In genomic region chr15:92409006-92409405, GRCh38 we compare ENCODE assay signal across 22 cellular contexts. TPM values are rescaled to one million over a fixed set of nuclear protein-coding genes. Genes with fewer than 3 reads are reported as not detected.
"Had no signal": no experiment of that assay in that cellular context is flagged by ENCODE, and none has a peak within 500 bp of the region (broad histone marks: within the 10 kb centered on the region; RNA-seq: fewer than 3 reads in every experiment).

No MANE protein-coding gene starts in this region.

- DNase-seq: effector CD4-positive, alpha-beta T cell; foreskin melanocyte; heart left ventricle; hippocampal formation; left colon; left ventricle myocardium superior; mesenchymal stem cell; mucosa of descending colon; naive thymus-derived CD8-positive, alpha-beta T cell; nucleus accumbens; ovary; right cardiac atrium; stimulated activated CD4-positive, alpha-beta T cell treated with anti-CD3 and anti-CD28 coated beads, Interleukin-2, amount 100 ng/mL, for 48 hours; stimulated activated naive CD4-positive, alpha-beta T cell treated with Interleukin-2 at 50 U/mL for 16 hours; thyroid gland; upper lobe of left lung; uterus had no signal

- H3K4me2 ChIP-seq: smooth muscle cell had no signal

- H3K36me3 Mint-ChIP-seq: naive thymus-derived CD8-positive, alpha-beta T cell had no signal

- H3K27ac ChIP-seq: coronary artery, heart left ventricle, ovary, suprapubic skin, thyroid gland, upper lobe of left lung, uterus had no signal

- ATAC-seq: heart left ventricle; left colon; left ventricle myocardium superior; mucosa of descending colon; naive thymus-derived CD8-positive, alpha-beta T cell; right cardiac atrium had no signal

- H3K27me3 ChIP-seq: ovary, thyroid gland, upper lobe of left lung, uterus had no signal

- H3K9me3 ChIP-seq: heart left ventricle, mucosa of descending colon, ovary, suprapubic skin, thyroid gland, upper lobe of left lung, uterus had no signal

- H3K36me3 ChIP-seq: heart left ventricle, ovary, suprapubic skin, thyroid gland, upper lobe of left lung, uterus had no signal

- H3K27ac Mint-ChIP-seq: naive thymus-derived CD8-positive, alpha-beta T cell had no signal

- H3K4me3 ChIP-seq: coronary artery, heart left ventricle, lung, mucosa of descending colon, ovary, smooth muscle cell, suprapubic skin, thyroid gland, upper lobe of left lung, uterus had no signal

- H3K9me3 Mint-ChIP-seq: naive thymus-derived CD8-positive, alpha-beta T cell had no signal

- H3K4me3 Mint-ChIP-seq: naive thymus-derived CD8-positive, alpha-beta T cell had no signal

- H3K4me1 ChIP-seq: suprapubic skin, thyroid gland, upper lobe of left lung, uterus had no signal

RNA-seq across cellular contexts. Expression of gene ST8SIA2, which starts 15.3 kb away (rescaled TPM):
- total RNA-seq: naive thymus-derived CD8-positive, alpha-beta T cell; posterior vena cava; suprapubic skin had no signal
